ENCODE assay signal across 17 cellular contexts in genomic region chr4:1169171-1169671, GRCh38. TPM values are rescaled to one million over a fixed set of nuclear protein-coding genes. Genes with fewer than 3 reads are reported as not detected.
A peak's percentile ranks its signal among the peaks of the same experiment; 100 is the strongest.
DNase-seq lines count a peak whose midpoint lies in the region; ATAC-seq and TF ChIP-seq lines count a peak whose summit lies in the region.
"Had no signal": no experiment of that assay in that cellular context is flagged by ENCODE, and none has a peak within 500 bp of the region (broad histone marks: within the 10 kb centered on the region; RNA-seq: fewer than 3 reads in every experiment).

No MANE protein-coding gene starts in this region.

- peaks cover 11% of the 10 kb centered on the region for H3K23me2 ChIP-seq in H9 (ENCODE audit: insufficient read length, low read depth, low read length, poor library complexity, severe bottlenecking)

- H3K4ac ChIP-seq in H9 (ENCODE audit: low read depth, low read length): no peak overlapping the region

- no peak overlapping the region for H3K9ac ChIP-seq in H9 (ENCODE audit: extremely low read depth, insufficient read length, low read length)

- H3T11ph ChIP-seq in H9 (ENCODE audit: low read length): no peak overlapping the region

- peaks cover 31% of the 10 kb centered on the region for H3K27me3 Mint-ChIP-seq in T-helper 2 cell treated with Interferon-gamma antibody and Interleukin-4, amounts not matched to agents 5 μg/mL and 100 μg/mL, for 36 hours (ENCODE audit: low read depth)
- H3K27me3 Mint-ChIP-seq in central memory CD8-positive, alpha-beta T cell: no peaks in the 10 kb centered on the region
- H3K27me3 Mint-ChIP-seq in nephron (ENCODE audit: low read depth) (peaks cover 63% of the 10 kb centered on the region), H9 (ENCODE audit: low read depth) (peaks cover 89% of the 10 kb centered on the region)

- H3K18ac ChIP-seq in H9 (ENCODE audit: insufficient read length, low read depth, low read length): no peak overlapping the region

- DNase-seq in T-helper 2 cell treated with Interferon-gamma antibody and Interleukin-4, amounts not matched to agents 5 μg/mL and 100 μg/mL, for 36 hours (ENCODE audit: low spot score): no peak
- DNase-seq in T-helper 2 cell (no peak), GM10248 (ENCODE audit: extremely low spot score) (peak; percentile 9), occipital lobe (lab: John Stamatoyannopoulos, UW) (no peak), H9 (no peak)
- DNase-seq in central memory CD8-positive, alpha-beta T cell (ENCODE audit: low spot score in 2 of 2): no peak
- DNase-seq: activated CD4-positive, alpha-beta T cell treated with anti-CD3 and anti-CD28 coated beads for 36 hours; NCI-H2227 treated with DMSO at 0.1 percent for 48 hours; SHP77; stimulated activated naive CD8-positive, alpha-beta T cell treated with anti-CD3 and anti-CD28 coated beads, Interleukin-15, amount 100 ng/mL, for 72 hours; T-helper 9 cell had no signal

- no peaks in the 10 kb centered on the region for H3K36me3 Mint-ChIP-seq in T-helper 2 cell treated with Interferon-gamma antibody and Interleukin-4, amounts not matched to agents 5 μg/mL and 100 μg/mL, for 36 hours (ENCODE audit: low read depth)
- peaks cover 23% of the 10 kb centered on the region for H3K36me3 Mint-ChIP-seq in central memory CD8-positive, alpha-beta T cell (ENCODE audit: insufficient read depth)
- H3K36me3 Mint-ChIP-seq in nephron (ENCODE audit: low read depth): no peaks in the 10 kb centered on the region
- peaks cover 0 to 2% (median 1%) of the 10 kb centered on the region in 3 experiments; a peak in 3 of 7 replicates for H3K36me3 Mint-ChIP-seq in H9 (ENCODE audit: insufficient read depth in 1 of 3, low read depth in 3 of 3)

- ATAC-seq in central memory CD8-positive, alpha-beta T cell (replicated peaks; ENCODE audit: extremely low read depth, poor library complexity, severe bottlenecking): no peak
- ATAC-seq in GM21381 (IDR thresholded peaks at IDR 0.05; ENCODE audit: unreplicated experiment): no peak
- ATAC-seq: activated CD4-positive, alpha-beta T cell treated with anti-CD3 and anti-CD28 coated beads for 36 hours; stimulated activated naive CD8-positive, alpha-beta T cell treated with anti-CD3 and anti-CD28 coated beads, Interleukin-15, amount 100 ng/mL, for 72 hours had no signal

- no peak overlapping the region for H3K56ac ChIP-seq in H9 (ENCODE audit: insufficient read length, low read depth, low read length)

- POLR2A ChIA-PET in GM10248 (lab: Yijun Ruan, JAX): no interaction called here

- H3K14ac ChIP-seq in H9 (ENCODE audit: insufficient read depth, low read length): no peak overlapping the region

- H4K20me1 ChIP-seq in H9 (ENCODE audit: control insufficient read depth, insufficient read depth, insufficient read length): no peaks in the 10 kb centered on the region

- no peak overlapping the region for H3K4me2 ChIP-seq in H9 (ENCODE audit: insufficient read depth, insufficient read length, low read length)

- H3K9me3 Mint-ChIP-seq in T-helper 2 cell treated with Interferon-gamma antibody and Interleukin-4, amounts not matched to agents 5 μg/mL and 100 μg/mL, for 36 hours: no peaks in the 10 kb centered on the region
- no peaks in the 10 kb centered on the region for H3K9me3 Mint-ChIP-seq in central memory CD8-positive, alpha-beta T cell
- H3K9me3 Mint-ChIP-seq in nephron: no peaks in the 10 kb centered on the region
- peaks cover 2 to 4% of the 10 kb centered on the region in 2 experiments; a peak in 3 of 5 replicates for H3K9me3 Mint-ChIP-seq in H9
- H3K9me3 Mint-ChIP-seq: stimulated activated naive CD8-positive, alpha-beta T cell treated with anti-CD3 and anti-CD28 coated beads, Interleukin-15, amount 100 ng/mL, for 72 hours had no signal

- no peak overlapping the region for H2BK120ac ChIP-seq in H9 (ENCODE audit: low read depth, low read length, poor library complexity, severe bottlenecking)

- no peak overlapping the region for H2BK12ac ChIP-seq in H9 (ENCODE audit: insufficient read length, low read depth, low read length)

- H2AK5ac ChIP-seq in H9 (ENCODE audit: insufficient read length, low read length): no peak overlapping the region

- H4K8ac ChIP-seq in H9 (replicated peaks; ENCODE audit: insufficient read length, low read depth, low read length): no peak overlapping the region

- H3K27ac ChIP-seq in H9 (ENCODE audit: insufficient read length, low read depth, low read length): no peak overlapping the region
- H3K27ac ChIP-seq: ascending aorta, right atrium auricular region had no signal

- H2BK15ac ChIP-seq in H9 (ENCODE audit: low read depth, low read length): no peak overlapping the region

- H3K4me3 Mint-ChIP-seq in T-helper 2 cell treated with Interferon-gamma antibody and Interleukin-4, amounts not matched to agents 5 μg/mL and 100 μg/mL, for 36 hours: peak overlapping the region; percentile 40
- H3K4me3 Mint-ChIP-seq in central memory CD8-positive, alpha-beta T cell: peak overlapping the region; percentile 88
- H3K4me3 Mint-ChIP-seq in nephron (peak overlapping the region in 2 of 3 experiments; percentile 9 to 23), H9 (peak overlapping the region in 1 of 2 experiments; percentile 54; a peak in 1 of 5 replicates)
- H3K4me3 Mint-ChIP-seq: activated CD4-positive, alpha-beta T cell treated with anti-CD3 and anti-CD28 coated beads for 36 hours had no signal

- no peak overlapping the region for H4K5ac ChIP-seq in H9 (ENCODE audit: insufficient read length, low read depth, low read length)

- CTCF ChIA-PET in GM10248 (lab: Yijun Ruan, JAX): interaction anchor here (1.3 to 4.5 kb wide), 2 partner anchors 11 to 99 kb away, joined by 4 to 30 read pairs; no protein-coding TSS in a partner anchor

- no peak overlapping the region for H2BK5ac ChIP-seq in H9 (ENCODE audit: insufficient read length, low read length)

- no peaks in the 10 kb centered on the region for H3K9me3 ChIP-seq in H9 (ENCODE audit: control insufficient read depth, low read depth, low read length)
- H3K9me3 ChIP-seq: ascending aorta, right atrium auricular region had no signal

- H3K27ac Mint-ChIP-seq in T-helper 2 cell treated with Interferon-gamma antibody and Interleukin-4, amounts not matched to agents 5 μg/mL and 100 μg/mL, for 36 hours: peak overlapping the region; percentile 10
- peak overlapping the region; percentile 80 for H3K27ac Mint-ChIP-seq in central memory CD8-positive, alpha-beta T cell (ENCODE audit: low read depth)
- H3K27ac Mint-ChIP-seq in nephron (no peak overlapping the region), H9 (no peak overlapping the region)
- H3K27ac Mint-ChIP-seq: activated CD4-positive, alpha-beta T cell treated with anti-CD3 and anti-CD28 coated beads for 36 hours had no signal

- no peak overlapping the region for H3K23ac ChIP-seq in H9 (ENCODE audit: insufficient read length, low read depth, low read length)

- H3K4me1 Mint-ChIP-seq in T-helper 2 cell treated with Interferon-gamma antibody and Interleukin-4, amounts not matched to agents 5 μg/mL and 100 μg/mL, for 36 hours (ENCODE audit: low read depth): peaks cover 15% of the 10 kb centered on the region
- H3K4me1 Mint-ChIP-seq in central memory CD8-positive, alpha-beta T cell: peaks cover 31% of the 10 kb centered on the region
- H3K4me1 Mint-ChIP-seq in nephron (peaks cover 14% of the 10 kb centered on the region), H9 (peaks cover 4 to 10% of the 10 kb centered on the region in 2 experiments; a peak in 3 of 4 replicates)

- TF ChIP-seq CTCF in GM10248 (IDR thresholded peaks at IDR 0.05; ENCODE audit: control extremely low read depth, extremely low read depth, low read depth, missing control alignments) (no peak), nephron (IDR thresholded peaks at IDR 0.05; ENCODE audit: unreplicated experiment in 3 of 3) (no peak), H9 (conservative IDR thresholded peaks at IDR 0.05) (no peak)

- no peaks in the 10 kb centered on the region for H3K4me1 ChIP-seq in H9 (ENCODE audit: insufficient read depth, low read length)

- H3K79me2 ChIP-seq in H9 (ENCODE audit: insufficient read depth, low read length): no peaks in the 10 kb centered on the region

- H4K91ac ChIP-seq in H9 (ENCODE audit: insufficient read length, low read depth, low read length): no peak overlapping the region

- WGBS in H9 (ENCODE audit: extremely low coverage, insufficient read length, low lambda C conversion rate): no CpG with 5 or more reads among the region's 17 CpGs

- H3K79me1 ChIP-seq in H9 (ENCODE audit: insufficient read depth, low read depth, low read length, poor library complexity, severe bottlenecking): no peaks in the 10 kb centered on the region

- no peak overlapping the region for H2AFZ ChIP-seq in H9 (ENCODE audit: low read length)

- H2BK20ac ChIP-seq in H9 (ENCODE audit: low read depth, low read length, poor library complexity, severe bottlenecking): no peak overlapping the region

- peaks cover 48% of the 10 kb centered on the region; the same call in 1 of the 2 replicates for H3K27me3 ChIP-seq in H9 (ENCODE audit: insufficient read depth, low read length)

RNA-seq across cellular contexts. Expression of gene SPON2, which starts 3.2 kb away (rescaled TPM):
- total RNA-seq in occipital lobe (3.3 TPM), H9 (2021) (1.7 and 2.3 TPM in 2 replicates)

RNA-seq across cellular contexts. Expression of gene RNF212, which starts 55.9 kb away (rescaled TPM):
- 1.1 TPM for total RNA-seq in occipital lobe
- 3.0 and 3.3 TPM in 2 replicates for total RNA-seq in H9 (2021)
- total RNA-seq: A172, ascending aorta, H4 had no signal

Comparison
In these comparisons a context has a peak if more than half of its experiments do, and no peak if none do; other contexts are left out.
1. H3K27ac Mint-ChIP-seq: peak in T-helper 2 cell treated with Interferon-gamma antibody and Interleukin-4, amounts not matched to agents 5 μg/mL and 100 μg/mL, for 36 hours (single experiment) and central memory CD8-positive, alpha-beta T cell (single experiment); none in nephron (0 of 3) and H9 (0 of 3).